ENCODE assay signal across 14 cellular contexts in genomic region chr2:191738003-191738402, GRCh38.
"Had no signal": no experiment of that assay in that cellular context is flagged by ENCODE, and none has a peak within 500 bp of the region (broad histone marks: within the 10 kb centered on the region; RNA-seq: fewer than 3 reads in every experiment).

No MANE protein-coding gene starts in this region.

- ATAC-seq: foreskin keratinocyte, gastroesophageal sphincter, heart left ventricle, left cardiac atrium, left ventricle myocardium superior, lower lobe of right lung had no signal

- DNase-seq: dermis blood vessel endothelial cell; dorsolateral prefrontal cortex; effector CD4-positive, alpha-beta T cell; effector memory CD4-positive, alpha-beta T cell; foreskin keratinocyte; heart left ventricle; hypothalamus; immature natural killer cell; left cardiac atrium; left lung; left ventricle myocardium superior; lower lobe of right lung; mesenchymal stem cell had no signal
